ENCODE assay signal across 19 cellular contexts in the genomic region with DNA sequence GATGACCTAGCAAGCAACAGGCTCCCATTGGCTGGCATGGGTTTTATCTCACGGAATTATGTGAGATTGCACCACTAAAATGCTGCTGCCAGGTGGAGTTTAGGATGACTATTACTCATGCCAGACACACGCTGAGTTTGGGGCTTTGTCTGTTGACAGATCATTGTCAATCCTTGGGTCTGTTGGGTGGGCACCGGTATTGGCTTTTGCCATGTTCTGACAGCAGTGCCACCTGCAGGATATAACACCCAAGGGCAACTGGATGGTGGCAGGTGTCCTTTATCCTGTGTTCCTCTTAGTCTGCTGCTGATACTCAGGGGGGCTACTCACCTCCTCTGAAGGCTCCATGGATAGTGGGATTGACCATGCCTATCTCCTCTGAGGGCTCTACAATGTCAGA.
A peak's percentile ranks its signal among the peaks of the same experiment; 100 is the strongest.
DNase-seq lines count a peak whose midpoint lies in the region; TF ChIP-seq lines count a peak whose summit lies in the region.
"Had no signal": no experiment of that assay in that cellular context is flagged by ENCODE, and none has a peak within 500 bp of the region (broad histone marks: within the 10 kb centered on the region; RNA-seq: fewer than 3 reads in every experiment).

No MANE protein-coding gene starts in this region.

- no peak overlapping the region for H3K27ac Mint-ChIP-seq in T-helper 2 cell treated with Interferon-gamma antibody and Interleukin-4, amounts not matched to agents 5 μg/mL and 100 μg/mL, for 36 hours
- H3K27ac Mint-ChIP-seq: CD8-positive, alpha-beta T cell; stimulated activated memory B cell treated with anti-CD40 and anti-IgM and Interleukin-4, amounts not matched to agents 10 μg/mL and 1 μg/mL and 100 μg/mL, for 72 hours had no signal

- H4K8ac ChIP-seq in mesendoderm (ENCODE audit: low read depth, low read length): no peak overlapping the region

- no peaks in the 10 kb centered on the region for H3K79me1 ChIP-seq in mesendoderm (ENCODE audit: low read length)

- no peaks in the 10 kb centered on the region for H3K9me3 Mint-ChIP-seq in T-helper 2 cell treated with Interferon-gamma antibody and Interleukin-4, amounts not matched to agents 5 μg/mL and 100 μg/mL, for 36 hours
- H3K9me3 Mint-ChIP-seq: CD8-positive, alpha-beta T cell had no signal

- H3K36me3 Mint-ChIP-seq in T-helper 2 cell treated with Interferon-gamma antibody and Interleukin-4, amounts not matched to agents 5 μg/mL and 100 μg/mL, for 36 hours (ENCODE audit: low read depth): no peaks in the 10 kb centered on the region
- H3K36me3 Mint-ChIP-seq: CD8-positive, alpha-beta T cell; stimulated activated memory B cell treated with anti-CD40 and anti-IgM and Interleukin-4, amounts not matched to agents 10 μg/mL and 1 μg/mL and 100 μg/mL, for 72 hours had no signal

- no CpG with 5 or more reads among the region's 3 CpGs for WGBS in mesendoderm (ENCODE audit: extremely low coverage, insufficient coverage, low lambda C conversion rate)

- H4K5ac ChIP-seq in mesendoderm (ENCODE audit: low read length): no peak overlapping the region

- no peak overlapping the region for H3K4me2 ChIP-seq in mesendoderm (ENCODE audit: low read length)

- no peaks in the 10 kb centered on the region for H3K27me3 Mint-ChIP-seq in T-helper 2 cell treated with Interferon-gamma antibody and Interleukin-4, amounts not matched to agents 5 μg/mL and 100 μg/mL, for 36 hours (ENCODE audit: low read depth)

- no peaks in the 10 kb centered on the region for H3K36me3 ChIP-seq in mesendoderm (ENCODE audit: control insufficient read depth, insufficient read depth, low read length)
- H3K36me3 ChIP-seq: sigmoid colon had no signal

- H3K4me3 ChIP-seq in WI38 (ENCODE audit: low read depth, low read length) (no peak overlapping the region), mesendoderm (ENCODE audit: low read length) (no peak overlapping the region)
- H3K4me3 ChIP-seq: dorsolateral prefrontal cortex, sigmoid colon had no signal

- H3K4me1 ChIP-seq in mesendoderm (ENCODE audit: control insufficient read depth, low read depth, low read length): peaks cover 6% of the 10 kb centered on the region
- H3K4me1 ChIP-seq: sigmoid colon had no signal

- no peaks in the 10 kb centered on the region for H3K27me3 ChIP-seq in mesendoderm (ENCODE audit: insufficient read depth, low read length, poor library complexity)

- 0 out of 2 replicates have a peak, but pooled peaks have one; percentile 12 for TF ChIP-seq CTCF in WI38 (IDR thresholded peaks at IDR 0.05; ENCODE audit: low read depth, low read length)

- H3K56ac ChIP-seq in mesendoderm (ENCODE audit: low read length): no peak overlapping the region

- no peak overlapping the region for H3K4ac ChIP-seq in mesendoderm (ENCODE audit: low read depth, low read length)

- no peak overlapping the region for H2BK15ac ChIP-seq in mesendoderm (replicated peaks; ENCODE audit: low read depth)

- H2AK5ac ChIP-seq in mesendoderm (ENCODE audit: low read length): no peak overlapping the region

- H3K27ac ChIP-seq in mesendoderm (ENCODE audit: low read depth, low read length): no peak overlapping the region
- H3K27ac ChIP-seq: dorsolateral prefrontal cortex, sigmoid colon had no signal

- H3K23ac ChIP-seq in mesendoderm (ENCODE audit: low read length): no peak overlapping the region

- H3K9ac ChIP-seq in mesendoderm (ENCODE audit: low read length): no peak overlapping the region

- H3K79me2 ChIP-seq in mesendoderm (ENCODE audit: control insufficient read depth, insufficient read depth, low read length): no peaks in the 10 kb centered on the region

- H3K18ac ChIP-seq in mesendoderm (ENCODE audit: low read length): no peak overlapping the region

- DNase-seq in DMS53 (lab: John Stamatoyannopoulos, UW) (peak; percentile 56), DMS53 treated with DMSO at 0.1 percent for 48 hours (lab: John Stamatoyannopoulos, UW; ENCODE audit: unreplicated experiment) (no peak), HT1080 (ENCODE audit: low read depth) (peak; percentile 56), mesendoderm (peak; percentile 61), NCI-H446 treated with DMSO at 0.1 percent for 48 hours (lab: John Stamatoyannopoulos, UW) (no peak)
- no peak for DNase-seq in T-helper 2 cell treated with Interferon-gamma antibody and Interleukin-4, amounts not matched to agents 5 μg/mL and 100 μg/mL, for 36 hours (ENCODE audit: low spot score)
- DNase-seq in effector CD8-positive, alpha-beta T cell (lab: John Stamatoyannopoulos, UW): no peak
- DNase-seq: activated effector memory CD4-positive, alpha-beta T cell treated with anti-CD3 and anti-CD28 coated beads, Interleukin-2, amount 50 U/mL, for 16 hours; CD8-positive, alpha-beta T cell; dorsolateral prefrontal cortex; mesenchymal stem cell; NCI-H1436; NCI-H524 treated with DMSO at 0.1 percent for 48 hours; SHP77 treated with DMSO at 0.1 percent for 48 hours; sigmoid colon; stimulated activated CD4-positive, alpha-beta T cell treated with anti-CD3 and anti-CD28 coated beads, Interleukin-4, amount 100 ng/mL, for 24 hours; T1000 had no signal

- no peak overlapping the region for H2BK120ac ChIP-seq in mesendoderm (ENCODE audit: low read depth, low read length)

- no peak overlapping the region for H3K4me3 Mint-ChIP-seq in T-helper 2 cell treated with Interferon-gamma antibody and Interleukin-4, amounts not matched to agents 5 μg/mL and 100 μg/mL, for 36 hours
- H3K4me3 Mint-ChIP-seq: CD8-positive, alpha-beta T cell; stimulated activated memory B cell treated with anti-CD40 and anti-IgM and Interleukin-4, amounts not matched to agents 10 μg/mL and 1 μg/mL and 100 μg/mL, for 72 hours had no signal

- no peaks in the 10 kb centered on the region for H3K4me1 Mint-ChIP-seq in T-helper 2 cell treated with Interferon-gamma antibody and Interleukin-4, amounts not matched to agents 5 μg/mL and 100 μg/mL, for 36 hours (ENCODE audit: low read depth)

- no peak overlapping the region for H2BK5ac ChIP-seq in mesendoderm (ENCODE audit: low read length)

Comparison
In these comparisons a context has a peak if more than half of its experiments do, and no peak if none do; other contexts are left out.
1. DNase-seq: peak in DMS53 (single experiment), HT1080 (single experiment) and mesendoderm (single experiment); none in DMS53 treated with DMSO at 0.1 percent for 48 hours (single experiment), T-helper 2 cell treated with Interferon-gamma antibody and Interleukin-4, amounts not matched to agents 5 μg/mL and 100 μg/mL, for 36 hours (single experiment), effector CD8-positive, alpha-beta T cell (single experiment) and NCI-H446 treated with DMSO at 0.1 percent for 48 hours (single experiment).